In the genomic region with DNA sequence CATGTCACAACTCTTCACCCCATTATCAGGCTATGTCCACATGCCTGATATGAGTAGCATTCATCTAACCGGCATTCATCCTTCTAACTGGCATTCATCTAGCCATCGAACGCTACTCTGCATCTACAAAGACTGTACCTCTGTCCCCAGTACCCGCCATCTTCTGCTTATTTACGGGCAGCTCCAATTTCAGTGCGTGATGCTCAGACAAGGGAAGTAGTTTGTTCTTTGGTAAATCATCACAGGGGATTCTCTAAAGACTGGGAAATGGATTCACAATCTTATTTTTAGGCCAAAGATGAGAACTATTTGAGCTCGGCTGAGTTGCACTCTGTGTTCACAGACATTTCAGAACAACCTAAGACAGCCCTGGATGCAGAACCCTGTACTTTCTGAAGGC, we compare ENCODE assay signal across 1 cellular context.
TF ChIP-seq lines count a peak whose summit lies in the region.

No MANE protein-coding gene starts in this region.

TF ChIP-seq in IMR-90, 13 proteins besides CTCF, POLR2A, EP300 and RAD21:
- TF ChIP-seq RCOR1 (IDR thresholded peaks at IDR 0.05; ENCODE audit: insufficient replicate concordance, low read length) (no peak), CHD1 (IDR thresholded peaks at IDR 0.05; ENCODE audit: low read depth, low read length) (no peak), MAZ (IDR thresholded peaks at IDR 0.05; ENCODE audit: borderline replicate concordance, low read depth, low read length) (no peak), CEBPB (IDR thresholded peaks at IDR 0.05; ENCODE audit: low read depth, low read length) (no peak), MXI1 (IDR thresholded peaks at IDR 0.05; ENCODE audit: borderline replicate concordance, low read depth, low read length) (no peak), BHLHE40 (IDR thresholded peaks at IDR 0.05; ENCODE audit: low read depth, low read length) (no peak), SMC3 (IDR thresholded peaks at IDR 0.05; ENCODE audit: low read depth, low read length) (no peak), NFE2L2 (IDR thresholded peaks at IDR 0.05; ENCODE audit: low read depth, low read length) (no peak), MAFK (IDR thresholded peaks at IDR 0.05; ENCODE audit: low read depth, low read length) (no peak), FOS (IDR thresholded peaks at IDR 0.05; ENCODE audit: low read depth, low read length) (no peak), RFX5 (IDR thresholded peaks at IDR 0.05; ENCODE audit: low read depth, low read length) (no peak)
- TF ChIP-seq, protein P1, sequence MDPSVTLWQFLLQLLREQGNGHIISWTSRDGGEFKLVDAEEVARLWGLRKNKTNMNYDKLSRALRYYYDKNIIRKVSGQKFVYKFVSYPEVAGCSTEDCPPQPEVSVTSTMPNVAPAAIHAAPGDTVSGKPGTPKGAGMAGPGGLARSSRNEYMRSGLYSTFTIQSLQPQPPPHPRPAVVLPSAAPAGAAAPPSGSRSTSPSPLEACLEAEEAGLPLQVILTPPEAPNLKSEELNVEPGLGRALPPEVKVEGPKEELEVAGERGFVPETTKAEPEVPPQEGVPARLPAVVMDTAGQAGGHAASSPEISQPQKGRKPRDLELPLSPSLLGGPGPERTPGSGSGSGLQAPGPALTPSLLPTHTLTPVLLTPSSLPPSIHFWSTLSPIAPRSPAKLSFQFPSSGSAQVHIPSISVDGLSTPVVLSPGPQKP (IDR thresholded peaks at IDR 0.05; ENCODE audit: borderline replicate concordance, low read depth, low read length): no peak
- TF ChIP-seq, protein P2, sequence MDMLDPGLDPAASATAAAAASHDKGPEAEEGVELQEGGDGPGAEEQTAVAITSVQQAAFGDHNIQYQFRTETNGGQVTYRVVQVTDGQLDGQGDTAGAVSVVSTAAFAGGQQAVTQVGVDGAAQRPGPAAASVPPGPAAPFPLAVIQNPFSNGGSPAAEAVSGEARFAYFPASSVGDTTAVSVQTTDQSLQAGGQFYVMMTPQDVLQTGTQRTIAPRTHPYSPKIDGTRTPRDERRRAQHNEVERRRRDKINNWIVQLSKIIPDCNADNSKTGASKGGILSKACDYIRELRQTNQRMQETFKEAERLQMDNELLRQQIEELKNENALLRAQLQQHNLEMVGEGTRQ (IDR thresholded peaks at IDR 0.05; ENCODE audit: low read depth, low read length): no peak
TF ChIP-seq in IMR-90: peak in this region for 0.
